In the genomic region with DNA sequence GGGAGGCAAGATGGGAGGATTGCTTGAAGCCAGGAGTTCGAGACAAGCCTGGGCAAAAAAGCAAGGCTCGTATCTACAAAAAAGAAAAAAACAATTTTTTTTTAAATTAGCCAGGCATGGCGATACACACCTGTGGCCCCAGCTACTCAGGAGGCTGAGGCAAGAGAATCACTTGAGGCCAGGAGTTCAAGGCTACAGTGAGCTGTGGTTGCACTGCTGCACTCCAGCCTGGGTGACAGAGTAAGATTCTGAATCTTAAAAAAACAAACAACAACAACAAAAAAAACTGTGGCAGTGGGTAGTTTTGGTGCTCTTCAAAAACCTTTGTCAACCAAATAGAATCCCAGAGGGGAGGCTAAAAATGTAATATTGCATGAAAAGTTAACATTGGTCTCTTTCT, we compare ENCODE assay signal across 10 cellular contexts. TPM values are rescaled to one million over a fixed set of nuclear protein-coding genes. Genes with fewer than 3 reads are reported as not detected.
DNase-seq lines count a peak whose midpoint lies in the region; TF ChIP-seq lines count a peak whose summit lies in the region.
"Had no signal": no experiment of that assay in that cellular context is flagged by ENCODE, and none has a peak within 500 bp of the region (broad histone marks: within the 10 kb centered on the region; RNA-seq: fewer than 3 reads in every experiment).

No MANE protein-coding gene starts in this region.

- WGBS in urinary bladder = 89% methylated on average over 3 of the region's 3 CpGs

- H3K9me2 ChIP-seq in SU-DHL-6 (replicated peaks; ENCODE audit: insufficient read depth, low read length) = no peaks in the 10 kb centered on the region

- peak overlapping the region; percentile 65 for H3K9ac ChIP-seq in SU-DHL-6 (ENCODE audit: low read length)

- H3K4me2 ChIP-seq in SU-DHL-6 (ENCODE audit: low read depth, low read length, poor library complexity, severe bottlenecking) = peak overlapping the region; percentile 86

- no peaks in the 10 kb centered on the region for H3K4me1 ChIP-seq in urinary bladder (ENCODE audit: insufficient read depth)

- peaks cover 55% of the 10 kb centered on the region for H3F3A ChIP-seq in SU-DHL-6 (ENCODE audit: insufficient read depth)

- TF ChIP-seq POLR2A in erythroblast (IDR thresholded peaks at IDR 0.05; ENCODE audit: low read length) = no peak

- H3K9me3 ChIP-seq in SU-DHL-6 (ENCODE audit: insufficient read depth, low read length) = no peaks in the 10 kb centered on the region

- H3K27me3 ChIP-seq in SU-DHL-6 (ENCODE audit: low read length) = no peaks in the 10 kb centered on the region
- H3K27me3 ChIP-seq: brain microvascular endothelial cell had no signal

- DNase-seq in stimulated activated CD4-positive, alpha-beta T cell treated with anti-CD3 and anti-CD28 coated beads, Interleukin-15, amount 100 ng/mL, for 24 hours = peak; percentile 25
- no peak for DNase-seq in stimulated activated CD4-positive, alpha-beta T cell treated with anti-CD3 and anti-CD28 coated beads, Interleukin-4, amount 100 ng/mL, for 4 hours
- DNase-seq in immature natural killer cell (no peak), posterior vena cava (ENCODE audit: low spot score) (no peak), NCI-H345 (lab: John Stamatoyannopoulos, UW) (no peak), erythroblast (lab: John Stamatoyannopoulos, UW) (no peak)

- H3K27ac Mint-ChIP-seq in immature natural killer cell = peak overlapping the region; percentile 96 to 99 (median 98)

- peak overlapping the region; percentile 89 to 98 (median 94) for H3K4me3 Mint-ChIP-seq in immature natural killer cell

- H2AFZ ChIP-seq in SU-DHL-6 (ENCODE audit: low read depth, low read length, severe bottlenecking) = no peak overlapping the region

- peaks cover 0 to 19% (median 12%) of the 10 kb centered on the region in 3 donors for H3K27me3 Mint-ChIP-seq in immature natural killer cell (ENCODE audit: low read depth in 3 of 3)

- H3K36me3 Mint-ChIP-seq in immature natural killer cell = peaks cover 0 to 7% (median 3%) of the 10 kb centered on the region in 3 donors

- peak overlapping the region; percentile 60 for H3K4me3 ChIP-seq in SU-DHL-6 (ENCODE audit: insufficient read depth, low read length, poor library complexity, severe bottlenecking)
- peak overlapping the region; percentile 18 for H3K4me3 ChIP-seq in urinary bladder (ENCODE audit: low read depth, low read length)

- TF ChIP-seq CTCF in SU-DHL-6 (IDR thresholded peaks at IDR 0.05; ENCODE audit: insufficient read depth, low read length, poor library complexity, severe bottlenecking) = no peak

- no peaks in the 10 kb centered on the region for H3K36me3 ChIP-seq in SU-DHL-6 (ENCODE audit: low read length)
- H3K36me3 ChIP-seq in urinary bladder (ENCODE audit: insufficient read depth) = peaks cover 1% of the 10 kb centered on the region
- H3K36me3 ChIP-seq: brain microvascular endothelial cell had no signal

- intact Hi-C loops in posterior vena cava (cut with DNase I) = no loop called here

- peaks cover 80 to 95% of the 10 kb centered on the region in 2 donors for H3K4me1 Mint-ChIP-seq in immature natural killer cell

- H3K79me2 ChIP-seq in SU-DHL-6 (ENCODE audit: insufficient read depth, low read length) = peaks cover 51% of the 10 kb centered on the region

- no peaks in the 10 kb centered on the region for H4K20me1 ChIP-seq in SU-DHL-6 (ENCODE audit: low read depth, low read length)

- H3K27ac ChIP-seq in SU-DHL-6 (ENCODE audit: low read depth, low read length) (peak overlapping the region; percentile 87), urinary bladder (ENCODE audit: low read depth) (no peak overlapping the region)
- H3K27ac ChIP-seq: brain microvascular endothelial cell had no signal

- no peaks in the 10 kb centered on the region for H3K9me3 Mint-ChIP-seq in immature natural killer cell

RNA-seq across cellular contexts. Expression of a gene that starts 0.7 kb away (rescaled TPM):
- polyA plus RNA-seq in immature natural killer cell (100 to 1,000 TPM in 1 of 3 donors, 10 to 100 TPM in 2; 80.9 to 109 (median 83.6) TPM), urinary bladder (1.2 TPM)
- total RNA-seq in urinary bladder (2.3 TPM), posterior vena cava (1 to 10 TPM; 3.9 to 4.6 TPM)
- total RNA-seq: G401 had no signal

RNA-seq across cellular contexts. Expression of a gene that starts 16.6 kb away (rescaled TPM):
- polyA plus RNA-seq in immature natural killer cell = under 1 TPM in 1 of 3 donors, not detected in 2; 0.11 TPM
- total RNA-seq in urinary bladder = 0.90 TPM
- polyA plus RNA-seq in urinary bladder = 0.25 TPM
- total RNA-seq in posterior vena cava = under 1 TPM; 0.32 to 0.57 TPM

RNA-seq across cellular contexts. Expression of a gene that starts 33.8 kb away (rescaled TPM):
- polyA plus RNA-seq in immature natural killer cell (10 to 100 TPM in 2 of 3 donors, 1 to 10 TPM in 1; 9.7 to 21.6 (median 18.6) TPM), urinary bladder (9.2 TPM)
- total RNA-seq in urinary bladder (35.3 TPM), posterior vena cava (10 to 100 TPM in 1 of 2 donors, 1 to 10 TPM in 1; 8.3 to 20.0 TPM)

RNA-seq across cellular contexts. Expression of a gene that starts 34.3 kb away (rescaled TPM):
- polyA plus RNA-seq in immature natural killer cell = 1 to 10 TPM; 2.0 to 8.4 (median 6.6) TPM
- total RNA-seq in urinary bladder = 5.0 TPM
- 5.1 TPM for polyA plus RNA-seq in urinary bladder
- total RNA-seq in posterior vena cava = 1 to 10 TPM; 5.3 to 5.5 TPM

RNA-seq across cellular contexts. Expression of a gene that starts 58.3 kb away (rescaled TPM):
- 10 to 100 TPM in 2 of 3 donors, 1 to 10 TPM in 1; 4.3 to 27.5 (median 12.7) TPM for polyA plus RNA-seq in immature natural killer cell
- 41.7 TPM for total RNA-seq in urinary bladder
- polyA plus RNA-seq in urinary bladder = 23.5 TPM
- total RNA-seq in posterior vena cava = 10 to 100 TPM; 68.9 to 78.9 TPM
